In the genomic region with DNA sequence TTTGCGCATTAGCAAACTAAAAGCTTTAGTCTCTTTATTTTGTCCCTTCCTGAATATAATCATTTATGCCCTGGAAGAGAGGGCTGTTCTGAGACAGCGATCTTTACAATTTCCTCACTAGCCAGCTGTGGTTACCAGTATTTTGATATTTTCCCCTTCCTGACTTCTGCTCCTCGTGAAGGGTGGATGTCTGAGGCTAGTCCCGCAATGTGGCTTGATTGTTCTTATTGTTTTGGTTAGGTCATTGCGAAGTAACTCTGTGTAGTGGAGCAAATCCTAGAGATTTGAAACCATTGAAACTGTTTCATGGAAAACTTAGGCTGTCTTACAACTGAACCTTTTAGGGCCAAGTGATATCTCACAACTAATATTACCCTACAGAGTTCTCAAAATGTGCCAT, we compare ENCODE assay signal across 10 cellular contexts. TPM values are rescaled to one million over a fixed set of nuclear protein-coding genes. Genes with fewer than 3 reads are reported as not detected.
A peak's percentile ranks its signal among the peaks of the same experiment; 100 is the strongest.
DNase-seq lines count a peak whose midpoint lies in the region; ATAC-seq and TF ChIP-seq lines count a peak whose summit lies in the region.
"Had no signal": no experiment of that assay in that cellular context is flagged by ENCODE, and none has a peak within 500 bp of the region (broad histone marks: within the 10 kb centered on the region; RNA-seq: fewer than 3 reads in every experiment).

No MANE protein-coding gene starts in this region.

- no peak overlapping the region for H2AFZ ChIP-seq in osteoblast (ENCODE audit: low read length)

- DNase-seq in CD8-positive, alpha-beta T cell, result no peak
- DNase-seq in MG63 (no peak), osteoblast (ENCODE audit: insufficient read length, low spot score, missing footprints) (no peak), colonic mucosa (no peak), COLO668 (lab: John Stamatoyannopoulos, UW; ENCODE audit: unreplicated experiment) (no peak)
- DNase-seq: NCI-H1417 treated with DMSO at 0.1 percent for 48 hours; stimulated activated CD4-positive, alpha-beta T cell treated with anti-CD3 and anti-CD28 coated beads, Interleukin-4, amount 100 ng/mL, for 1 hour had no signal

- no peaks in the 10 kb centered on the region for H4K20me1 ChIP-seq in osteoblast (ENCODE audit: insufficient read depth, low read length)

- peaks cover 58% of the 10 kb centered on the region for H3K36me3 Mint-ChIP-seq in CD8-positive, alpha-beta T cell
- H3K36me3 Mint-ChIP-seq in dendritic cell treated with granulocyte-macrophage colony-stimulating factor and Interleukin-4, amounts not matched to agents 40 ng/mL and 50 ng/mL, for 4 days (ENCODE audit: low read depth), result peaks cover 47% of the 10 kb centered on the region

- H3K4me1 ChIP-seq in CD8-positive, alpha-beta T cell (ENCODE audit: insufficient read depth, low read length), result peaks cover 34% of the 10 kb centered on the region
- peaks cover 23% of the 10 kb centered on the region for H3K4me1 ChIP-seq in osteoblast (ENCODE audit: insufficient read depth, low read length)
- H3K4me1 ChIP-seq in colonic mucosa, result peaks cover 6% of the 10 kb centered on the region

- peak overlapping the region; percentile 95 for H3K4me2 ChIP-seq in osteoblast (ENCODE audit: insufficient read depth, low read length)

- no peaks in the 10 kb centered on the region for H3K9me3 Mint-ChIP-seq in CD8-positive, alpha-beta T cell
- H3K9me3 Mint-ChIP-seq in dendritic cell treated with granulocyte-macrophage colony-stimulating factor and Interleukin-4, amounts not matched to agents 40 ng/mL and 50 ng/mL, for 4 days, result no peaks in the 10 kb centered on the region

- CTCF ChIA-PET in CD8-positive, alpha-beta T cell (lab: Charles Lee), result interaction anchor here (1.8 kb wide), 1 partner anchor 51 kb away, joined by 4 read pairs; no protein-coding TSS in a partner anchor

- H3K27me3 ChIP-seq in CD8-positive, alpha-beta T cell (ENCODE audit: insufficient read depth, low read length), result no peaks in the 10 kb centered on the region
- H3K27me3 ChIP-seq in MG63 (no peaks in the 10 kb centered on the region), osteoblast (ENCODE audit: insufficient read depth, low read length) (no peaks in the 10 kb centered on the region), colonic mucosa (no peaks in the 10 kb centered on the region)

- H3K36me3 ChIP-seq in CD8-positive, alpha-beta T cell (ENCODE audit: insufficient read depth, low read length), result peaks cover 4% of the 10 kb centered on the region
- peaks cover 59% of the 10 kb centered on the region for H3K36me3 ChIP-seq in MG63
- H3K36me3 ChIP-seq in osteoblast (ENCODE audit: insufficient read depth, low read length), result peaks cover 42% of the 10 kb centered on the region
- H3K36me3 ChIP-seq in colonic mucosa, result no peaks in the 10 kb centered on the region

- TF ChIP-seq CTCF in CD8-positive, alpha-beta T cell (IDR thresholded peaks at IDR 0.05), result no peak
- no peak for TF ChIP-seq CTCF in osteoblast (IDR thresholded peaks at IDR 0.05; ENCODE audit: extremely low read depth, low read depth, low read length)
- no peak for TF ChIP-seq CTCF in colonic mucosa (IDR thresholded peaks at IDR 0.05)

- no peak overlapping the region for H3K27ac ChIP-seq in CD8-positive, alpha-beta T cell (ENCODE audit: low read depth, low read length)
- H3K27ac ChIP-seq in osteoblast (ENCODE audit: low read depth, low read length) (peak overlapping the region; percentile 13), colonic mucosa (no peak overlapping the region)

- ATAC-seq in CD8-positive, alpha-beta T cell, result no peak
- ATAC-seq in GM18517 (IDR thresholded peaks at IDR 0.05; ENCODE audit: unreplicated experiment), result no peak
- ATAC-seq: Panc1 had no signal

- peaks cover 4% of the 10 kb centered on the region for H3K27me3 Mint-ChIP-seq in CD8-positive, alpha-beta T cell (ENCODE audit: low read depth)
- no peaks in the 10 kb centered on the region for H3K27me3 Mint-ChIP-seq in dendritic cell treated with granulocyte-macrophage colony-stimulating factor and Interleukin-4, amounts not matched to agents 40 ng/mL and 50 ng/mL, for 4 days

- no peak overlapping the region for H3K9ac ChIP-seq in colonic mucosa (ENCODE audit: low read depth in 2 of 2, low read length in 2 of 2)

- POLR2A ChIA-PET in CD8-positive, alpha-beta T cell (lab: Charles Lee), result interaction anchor here (0.9 kb wide), 1 partner anchor 112 kb away, joined by 3 read pairs; no protein-coding TSS in a partner anchor

- peak overlapping the region; percentile 70 for H3K27ac Mint-ChIP-seq in CD8-positive, alpha-beta T cell
- H3K27ac Mint-ChIP-seq in dendritic cell treated with granulocyte-macrophage colony-stimulating factor and Interleukin-4, amounts not matched to agents 40 ng/mL and 50 ng/mL, for 4 days, result peak overlapping the region; percentile 8

- H3K79me2 ChIP-seq in osteoblast (ENCODE audit: insufficient read depth, low read length), result peaks cover 73% of the 10 kb centered on the region

- H3K4me3 Mint-ChIP-seq in CD8-positive, alpha-beta T cell, result peak overlapping the region; percentile 2
- no peak overlapping the region for H3K4me3 Mint-ChIP-seq in dendritic cell treated with granulocyte-macrophage colony-stimulating factor and Interleukin-4, amounts not matched to agents 40 ng/mL and 50 ng/mL, for 4 days

- H3K9me3 ChIP-seq in CD8-positive, alpha-beta T cell (ENCODE audit: low read length), result no peaks in the 10 kb centered on the region
- H3K9me3 ChIP-seq in MG63 (no peaks in the 10 kb centered on the region; the same call in 1 of the 2 replicates), osteoblast (ENCODE audit: low read depth, low read length) (no peaks in the 10 kb centered on the region), colonic mucosa (no peaks in the 10 kb centered on the region)

- intact Hi-C loops in CD8-positive, alpha-beta T cell (cut with DNase I, micrococcal nuclease), result loop anchor here in 1 of 2 experiments (5.0 to 10.0 kb wide), 6 partner anchors 147 to 1429 kb away; a partner anchor contains a TSS
- intact Hi-C loops in dendritic cell treated with granulocyte-macrophage colony-stimulating factor and Interleukin-4, amounts not matched to agents 40 ng/mL and 50 ng/mL, for 4 days (cut with micrococcal nuclease), result loop anchor here (5.0 kb wide), 1 partner anchor 113 kb away; no protein-coding TSS in a partner anchor
- intact Hi-C loops in colonic mucosa (cut with DNase I), result no loop called here

- H3K4me3 ChIP-seq in CD8-positive, alpha-beta T cell (ENCODE audit: low read depth, low read length), result no peak overlapping the region
- H3K4me3 ChIP-seq in MG63 (peak overlapping the region; percentile 78), osteoblast (ENCODE audit: insufficient read depth, low read length) (peak overlapping the region; percentile 93), colonic mucosa (no peak overlapping the region)

- peaks cover 64% of the 10 kb centered on the region for H3K4me1 Mint-ChIP-seq in CD8-positive, alpha-beta T cell (ENCODE audit: low read depth)
- H3K4me1 Mint-ChIP-seq in dendritic cell treated with granulocyte-macrophage colony-stimulating factor and Interleukin-4, amounts not matched to agents 40 ng/mL and 50 ng/mL, for 4 days (ENCODE audit: low read depth), result peaks cover 50% of the 10 kb centered on the region

RNA-seq across cellular contexts. Expression of a gene that starts 2.4 kb away (rescaled TPM):
- 10 to 100 TPM; 35.8 to 39.0 TPM for total RNA-seq in CD8-positive, alpha-beta T cell
- 166 and 232 TPM in 2 replicates for total RNA-seq in MG63 (2014; rRNA removed; shearing (Covaris generic); ENCODE audit: low replicate concordance)
- total RNA-seq in osteoblast, result 63.1 and 105 TPM in 2 replicates
- total RNA-seq in colonic mucosa, result 10 to 100 TPM; 56.5 to 63.7 TPM

Comparison
In these comparisons a context has a peak if more than half of its experiments do, and no peak if none do; other contexts are left out.
1. H3K4me3 ChIP-seq: peak in MG63 (single experiment) and osteoblast (single experiment); none in CD8-positive, alpha-beta T cell (single experiment) and colonic mucosa (single experiment).